Comparison of ENCODE assay signal across 8 cellular contexts in the genomic region with DNA sequence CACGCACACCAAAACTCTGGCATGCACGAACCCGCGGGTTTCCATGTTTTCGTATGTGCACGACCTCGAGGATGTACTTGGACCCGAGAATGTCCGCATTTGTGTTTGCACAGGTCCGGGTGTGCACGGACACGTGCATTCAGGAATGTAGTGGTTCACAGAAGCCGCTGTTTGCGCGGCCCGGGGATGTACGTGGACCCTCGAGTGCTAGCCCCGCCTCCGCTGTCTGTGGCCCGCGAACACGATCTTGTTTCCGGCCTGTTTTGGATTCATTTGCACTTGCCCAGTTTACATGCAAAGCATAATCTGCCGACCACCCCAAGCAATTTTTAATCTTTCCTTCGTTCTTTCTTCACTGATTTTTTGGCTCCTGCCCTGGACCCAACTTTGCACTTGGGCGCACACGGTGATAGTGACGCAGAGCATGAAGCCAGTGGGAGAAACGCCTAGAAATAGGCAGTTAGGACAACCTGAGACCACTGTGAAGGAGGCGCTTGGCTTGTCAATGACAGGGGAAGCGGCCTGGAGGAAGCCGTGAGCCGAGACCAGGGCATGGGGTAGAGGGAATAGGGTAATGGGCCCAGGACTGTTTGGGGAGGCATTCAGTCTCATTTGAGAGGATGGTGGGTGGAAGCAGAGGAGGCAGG. TPM values are rescaled to one million over a fixed set of nuclear protein-coding genes. Genes with fewer than 3 reads are reported as not detected.
A peak's percentile ranks its signal among the peaks of the same experiment; 100 is the strongest.
DNase-seq lines count a peak whose midpoint lies in the region; ATAC-seq and TF ChIP-seq lines count a peak whose summit lies in the region.

No MANE protein-coding gene starts in this region.

- peak overlapping the region; percentile 72 to 75 (median 73) for H3K4me3 Mint-ChIP-seq in nephron

- no peaks in the 10 kb centered on the region for H3K27me3 ChIP-seq in dorsolateral prefrontal cortex

- H3K4me3 ChIP-seq in AG10803 (ENCODE audit: low read length) (peak overlapping the region; percentile 61), dorsolateral prefrontal cortex (peak overlapping the region; percentile 13 to 84 (median 61))
- H3K4me3 ChIP-seq in Jurkat, Clone E6-1 (ENCODE audit: low read length), result peak overlapping the region; percentile 63

- H3K27ac Mint-ChIP-seq in nephron, result peak overlapping the region; percentile 91 to 98 (median 92)

- DNase-seq in AG10803 (ENCODE audit: low read depth) (no peak), dorsolateral prefrontal cortex (no peak), pons (ENCODE audit: low spot score) (no peak), globus pallidus (ENCODE audit: low spot score) (no peak)
- no peak for DNase-seq in Jurkat, Clone E6-1 (ENCODE audit: low read depth, low spot score)
- no peak for DNase-seq in stimulated activated CD4-positive, alpha-beta T cell treated with anti-CD3 and anti-CD28 coated beads, Interleukin-1b, Interleukin-23, amount 100 ng/mL, for 48 hours

- no peaks in the 10 kb centered on the region for H3K27me3 Mint-ChIP-seq in nephron (ENCODE audit: low read depth)

- H3K9me3 Mint-ChIP-seq in nephron, result no peaks in the 10 kb centered on the region

- peaks cover 17% of the 10 kb centered on the region for H3K4me1 Mint-ChIP-seq in nephron

- no peaks in the 10 kb centered on the region for H3K36me3 Mint-ChIP-seq in nephron (ENCODE audit: low read depth)

- H3K27ac ChIP-seq in dorsolateral prefrontal cortex, result peak overlapping the region; percentile 92 to 100 (median 98)

- no peak for ATAC-seq in HG02973 (IDR thresholded peaks at IDR 0.05; ENCODE audit: unreplicated experiment)

- TF ChIP-seq CTCF in AG10803 (conservative IDR thresholded peaks at IDR 0.05; ENCODE audit: low read length) (no peak), dorsolateral prefrontal cortex (IDR thresholded peaks at IDR 0.05 in 54 of 56, conservative IDR thresholded peaks at IDR 0.05 in 2 of 56; ENCODE audit: low read depth in 1 of 56, partially characterized antibody in 56 of 56) (no peak), nephron (IDR thresholded peaks at IDR 0.05; ENCODE audit: unreplicated experiment in 3 of 3) (no peak)

- intact Hi-C loops in dorsolateral prefrontal cortex (cut with DNase I), result loop anchor here (1.0 to 10.0 kb wide), 5 partner anchors 44 to 122 kb away; a partner anchor contains a TSS

RNA-seq across cellular contexts. Expression of a gene that starts 45.4 kb away (rescaled TPM):
- polyA plus RNA-seq in Jurkat, Clone E6-1 (2012; ENCODE audit: insufficient read depth, insufficient read length), result 4,686 TPM
- 1,000 to 10,000 TPM in 1 of 120 experiments, 100 to 1,000 TPM in 119; 326 to 1,103 (median 509) TPM for total RNA-seq in dorsolateral prefrontal cortex
